In genomic region chr18:44729631-44730101, GRCh38 we compare ENCODE assay signal across 11 cellular contexts. TPM values are rescaled to one million over a fixed set of nuclear protein-coding genes. Genes with fewer than 3 reads are reported as not detected.
DNase-seq lines count a peak whose midpoint lies in the region; ATAC-seq and TF ChIP-seq lines count a peak whose summit lies in the region.
"Had no signal": no experiment of that assay in that cellular context is flagged by ENCODE, and none has a peak within 500 bp of the region (broad histone marks: within the 10 kb centered on the region; RNA-seq: fewer than 3 reads in every experiment).

No MANE protein-coding gene starts in this region.

- H3K9ac ChIP-seq in SU-DHL-6 (ENCODE audit: low read length), result no peak overlapping the region
- H3K9ac ChIP-seq: parathyroid adenoma had no signal

- H2AFZ ChIP-seq in SU-DHL-6 (ENCODE audit: low read depth, low read length, severe bottlenecking), result no peak overlapping the region
- H2AFZ ChIP-seq: parathyroid adenoma had no signal

- peaks cover 0 to 69% (median 26%) of the 10 kb centered on the region in 4 donors for H3K4me1 ChIP-seq in tibial nerve

- H3K9me2 ChIP-seq in SU-DHL-6 (replicated peaks; ENCODE audit: insufficient read depth, low read length), result no peaks in the 10 kb centered on the region

- ATAC-seq in HG03457 (IDR thresholded peaks at IDR 0.05; ENCODE audit: unreplicated experiment), result no peak
- ATAC-seq: A549, HCT116 had no signal

- H3F3A ChIP-seq in SU-DHL-6 (ENCODE audit: insufficient read depth), result peaks cover 15% of the 10 kb centered on the region; the same call in 1 of the 2 replicates

- 65 to 66% methylated on average over 5 of the region's 5 CpGs for WGBS in tibial nerve, 2 donors

- H3K36me3 ChIP-seq in SU-DHL-6 (ENCODE audit: low read length), result no peaks in the 10 kb centered on the region
- H3K36me3 ChIP-seq in tibial nerve, result no peaks in the 10 kb centered on the region

- H4K20me1 ChIP-seq in SU-DHL-6 (ENCODE audit: low read depth, low read length), result no peaks in the 10 kb centered on the region

- H3K9me3 ChIP-seq in SU-DHL-6 (ENCODE audit: insufficient read depth, low read length) (no peaks in the 10 kb centered on the region), tibial nerve (no peaks in the 10 kb centered on the region)
- H3K9me3 ChIP-seq: A549 had no signal

- TF ChIP-seq POLR2A in tibial nerve (IDR thresholded peaks at IDR 0.05), result no peak

- H3K27me3 ChIP-seq in SU-DHL-6 (ENCODE audit: low read length), result no peaks in the 10 kb centered on the region
- H3K27me3 ChIP-seq in tibial nerve, result no peaks in the 10 kb centered on the region

- TF ChIP-seq CTCF in SU-DHL-6 (IDR thresholded peaks at IDR 0.05; ENCODE audit: insufficient read depth, low read length, poor library complexity, severe bottlenecking) (no peak), fibroblast of mammary gland (conservative IDR thresholded peaks at IDR 0.05; ENCODE audit: control insufficient read depth, insufficient read depth, low read depth, low read length) (no peak), tibial nerve (IDR thresholded peaks at IDR 0.05) (no peak)

- DNase-seq in NK-92 treated with Interleukin-12 subunit alpha and Interleukin-12 subunit beta, amount 100 ng/mL, for 24 hours (lab: John Stamatoyannopoulos, UW), result peak; percentile 63
- no peak for DNase-seq in NK-92 (lab: John Stamatoyannopoulos, UW; ENCODE audit: unreplicated experiment)
- peak; percentile 93 for DNase-seq in fibroblast of mammary gland (ENCODE audit: low read depth)
- DNase-seq in stimulated activated CD8-positive, alpha-beta memory T cell treated with anti-CD3 and anti-CD28 coated beads, Interleukin-7, amount 100 ng/mL, for 4 hours (ENCODE audit: low read depth in 2 of 2), result peak; percentile 36 to 47
- DNase-seq in cortex of kidney (lab: John Stamatoyannopoulos, UW), result no peak
- no peak for DNase-seq in tibial nerve (ENCODE audit: low spot score in 2 of 2)

- H3K79me2 ChIP-seq in SU-DHL-6 (ENCODE audit: insufficient read depth, low read length), result no peaks in the 10 kb centered on the region

- H3K4me3 ChIP-seq in SU-DHL-6 (ENCODE audit: insufficient read depth, low read length, poor library complexity, severe bottlenecking) (no peak overlapping the region), fibroblast of mammary gland (ENCODE audit: control insufficient read depth, low read depth, low read length) (no peak overlapping the region), tibial nerve (no peak overlapping the region)
- H3K4me3 ChIP-seq: A549 had no signal

- peak overlapping the region; percentile 2 for H3K4me2 ChIP-seq in SU-DHL-6 (ENCODE audit: low read depth, low read length, poor library complexity, severe bottlenecking)
- H3K4me2 ChIP-seq: A549 had no signal

- no peak overlapping the region; the same call in 1 of the 2 replicates for H3K27ac ChIP-seq in SU-DHL-6 (ENCODE audit: low read depth, low read length)
- no peak overlapping the region for H3K27ac ChIP-seq in tibial nerve
- H3K27ac ChIP-seq: A549, parathyroid adenoma had no signal

- no peak for TF ChIP-seq EP300 in tibial nerve (IDR thresholded peaks at IDR 0.05)

RNA-seq across cellular contexts. Expression of gene SETBP1, which starts 49.0 kb away (rescaled TPM):
- total RNA-seq in tibial nerve, result 10 to 100 TPM; 26.2 to 40.8 (median 33.6) TPM

Comparison
In these comparisons a context has a peak if more than half of its experiments do, and no peak if none do; other contexts are left out.
1. DNase-seq: peak in NK-92 treated with Interleukin-12 subunit alpha and Interleukin-12 subunit beta, amount 100 ng/mL, for 24 hours (single experiment), fibroblast of mammary gland (single experiment) and stimulated activated CD8-positive, alpha-beta memory T cell treated with anti-CD3 and anti-CD28 coated beads, Interleukin-7, amount 100 ng/mL, for 4 hours (2 of 2); none in NK-92 (single experiment), cortex of kidney (single experiment) and tibial nerve (0 of 2).